In genomic region chr5:96922452-96923244, GRCh38 we compare ENCODE assay signal across 18 cellular contexts. TPM values are rescaled to one million over a fixed set of nuclear protein-coding genes. Genes with fewer than 3 reads are reported as not detected.
DNase-seq lines count a peak whose midpoint lies in the region; ATAC-seq and TF ChIP-seq lines count a peak whose summit lies in the region.
"Had no signal": no experiment of that assay in that cellular context is flagged by ENCODE, and none has a peak within 500 bp of the region (broad histone marks: within the 10 kb centered on the region; RNA-seq: fewer than 3 reads in every experiment).

No MANE protein-coding gene starts in this region.

- no peaks in the 10 kb centered on the region for H3K9me3 Mint-ChIP-seq in stimulated activated naive CD8-positive, alpha-beta T cell treated with anti-CD3 and anti-CD28 coated beads, Interleukin-15, amount 100 ng/mL, for 72 hours
- H3K9me3 Mint-ChIP-seq: activated T-helper 1 cell treated with anti-CD3 and anti-CD28 coated beads, Interleukin-12 subunit alpha, Interleukin-12 subunit beta, Interleukin-2, Interleukin-4 antibody, amounts not matched to agents 30 ng/mL and 10 ng/mL and 1 ng/mL, durations not matched to agents 14 hours and 24 hours and 36 hours; T-helper 2 cell treated with Interferon-gamma antibody and Interleukin-4, amounts not matched to agents 5 μg/mL and 100 μg/mL, for 36 hours had no signal

- no peak overlapping the region for H3K4me3 Mint-ChIP-seq in stimulated activated naive CD8-positive, alpha-beta T cell treated with anti-CD3 and anti-CD28 coated beads, Interleukin-15, amount 100 ng/mL, for 72 hours
- H3K4me3 Mint-ChIP-seq: activated T-helper 1 cell treated with anti-CD3 and anti-CD28 coated beads, Interleukin-12 subunit alpha, Interleukin-12 subunit beta, Interleukin-2, Interleukin-4 antibody, amounts not matched to agents 30 ng/mL and 10 ng/mL and 1 ng/mL, durations not matched to agents 14 hours and 24 hours and 36 hours; T-helper 2 cell treated with Interferon-gamma antibody and Interleukin-4, amounts not matched to agents 5 μg/mL and 100 μg/mL, for 36 hours had no signal

- no peaks in the 10 kb centered on the region for H3K79me2 ChIP-seq in KMS-11 (ENCODE audit: insufficient read depth, low read depth)

- H3K4me1 ChIP-seq in KMS-11 (ENCODE audit: low read depth, poor library complexity, severe bottlenecking) (peaks cover 5% of the 10 kb centered on the region), foreskin keratinocyte (peaks cover 12% of the 10 kb centered on the region)
- H3K4me1 ChIP-seq: BE2C had no signal

- peak overlapping the region; percentile 40; the same call in 1 of the 2 replicates for H3K4me2 ChIP-seq in KMS-11

- no peak for ATAC-seq in stimulated activated naive CD8-positive, alpha-beta T cell treated with anti-CD3 and anti-CD28 coated beads, Interleukin-15, amount 100 ng/mL, for 72 hours
- ATAC-seq in stimulated activated naive CD8-positive, alpha-beta T cell treated with anti-CD3 and anti-CD28 coated beads, Interleukin-15, Interleukin-2, amounts not matched to agents 100 U/mL and 50 U/mL, for 24 hours = no peak
- no peak for ATAC-seq in foreskin keratinocyte
- ATAC-seq in HG03378 (IDR thresholded peaks at IDR 0.05; ENCODE audit: unreplicated experiment) = no peak

- H3K27ac Mint-ChIP-seq in stimulated activated naive CD8-positive, alpha-beta T cell treated with anti-CD3 and anti-CD28 coated beads, Interleukin-15, amount 100 ng/mL, for 72 hours = peak overlapping the region; percentile 52 to 54
- H3K27ac Mint-ChIP-seq: activated T-helper 1 cell treated with anti-CD3 and anti-CD28 coated beads, Interleukin-12 subunit alpha, Interleukin-12 subunit beta, Interleukin-2, Interleukin-4 antibody, amounts not matched to agents 30 ng/mL and 10 ng/mL and 1 ng/mL, durations not matched to agents 14 hours and 24 hours and 36 hours; T-helper 2 cell treated with Interferon-gamma antibody and Interleukin-4, amounts not matched to agents 5 μg/mL and 100 μg/mL, for 36 hours had no signal

- H4K20me1 ChIP-seq in KMS-11 (ENCODE audit: insufficient read depth) = no peaks in the 10 kb centered on the region

- peak overlapping the region; percentile 7; the same call in 1 of the 2 replicates for H2AFZ ChIP-seq in KMS-11 (ENCODE audit: low read depth)

- no peaks in the 10 kb centered on the region for H3K36me3 ChIP-seq in KMS-11 (ENCODE audit: insufficient read depth)
- H3K36me3 ChIP-seq: BE2C, MG63, ovary had no signal

- H3K27ac ChIP-seq in KMS-11 (no peak overlapping the region; the same call in 1 of the 2 replicates), foreskin keratinocyte (peak overlapping the region; percentile 48)

- no peak for TF ChIP-seq CTCF in KMS-11 (conservative IDR thresholded peaks at IDR 0.05; ENCODE audit: low read depth, low read length)
- no peak for TF ChIP-seq CTCF in foreskin keratinocyte (conservative IDR thresholded peaks at IDR 0.05)

- no peak for DNase-seq in stimulated activated naive CD8-positive, alpha-beta T cell treated with anti-CD3 and anti-CD28 coated beads, Interleukin-15, amount 100 ng/mL, for 72 hours
- DNase-seq in stimulated activated naive CD8-positive, alpha-beta T cell treated with anti-CD3 and anti-CD28 coated beads, Interleukin-15, Interleukin-2, amounts not matched to agents 100 U/mL and 50 U/mL, for 24 hours = no peak
- no peak for DNase-seq in foreskin keratinocyte
- DNase-seq in cerebellar cortex (ENCODE audit: low spot score) = no peak
- no peak for DNase-seq in HuH-7 (ENCODE audit: low spot score)
- no peak for DNase-seq in NCI-H2171 (lab: John Stamatoyannopoulos, UW)
- DNase-seq: activated CD4-positive, alpha-beta T cell treated with anti-CD3 and anti-CD28 coated beads for 48 hours; BE2C; DMS79; mesendoderm; MG63; NCI-H187 treated with DMSO at 0.1 percent for 48 hours; NCI-H774 had no signal

- H3K9ac ChIP-seq in KMS-11 = peak overlapping the region; percentile 8; the same call in 1 of the 2 replicates

- H3K27me3 Mint-ChIP-seq in stimulated activated naive CD8-positive, alpha-beta T cell treated with anti-CD3 and anti-CD28 coated beads, Interleukin-15, amount 100 ng/mL, for 72 hours = no peaks in the 10 kb centered on the region

- H3K27me3 ChIP-seq in KMS-11 (ENCODE audit: insufficient read depth, low read depth) = no peaks in the 10 kb centered on the region
- no peaks in the 10 kb centered on the region for H3K27me3 ChIP-seq in foreskin keratinocyte
- H3K27me3 ChIP-seq: BE2C, MG63, ovary had no signal

- H3K4me3 ChIP-seq in KMS-11 (IDR thresholded peaks at IDR 0.05; ENCODE audit: insufficient read depth, low read depth, low read length) = no peak overlapping the region
- H3K4me3 ChIP-seq: MG63, ovary had no signal

- H3K4me1 Mint-ChIP-seq in stimulated activated naive CD8-positive, alpha-beta T cell treated with anti-CD3 and anti-CD28 coated beads, Interleukin-15, amount 100 ng/mL, for 72 hours = peaks cover 76% of the 10 kb centered on the region

RNA-seq across cellular contexts. Expression of gene LNPEP, which starts 13.2 kb away (rescaled TPM):
- 28.9 and 30.7 TPM in 2 replicates for total RNA-seq in foreskin keratinocyte
- 2.9 and 3.1 TPM in 2 replicates for polyA plus RNA-seq in foreskin keratinocyte

RNA-seq across cellular contexts. Expression of gene ERAP2, which starts 46.3 kb away (rescaled TPM):
- 29.8 and 66.7 TPM in 2 replicates for total RNA-seq in foreskin keratinocyte
- 11.6 and 23.3 TPM in 2 replicates for polyA plus RNA-seq in foreskin keratinocyte
